In the genomic region with DNA sequence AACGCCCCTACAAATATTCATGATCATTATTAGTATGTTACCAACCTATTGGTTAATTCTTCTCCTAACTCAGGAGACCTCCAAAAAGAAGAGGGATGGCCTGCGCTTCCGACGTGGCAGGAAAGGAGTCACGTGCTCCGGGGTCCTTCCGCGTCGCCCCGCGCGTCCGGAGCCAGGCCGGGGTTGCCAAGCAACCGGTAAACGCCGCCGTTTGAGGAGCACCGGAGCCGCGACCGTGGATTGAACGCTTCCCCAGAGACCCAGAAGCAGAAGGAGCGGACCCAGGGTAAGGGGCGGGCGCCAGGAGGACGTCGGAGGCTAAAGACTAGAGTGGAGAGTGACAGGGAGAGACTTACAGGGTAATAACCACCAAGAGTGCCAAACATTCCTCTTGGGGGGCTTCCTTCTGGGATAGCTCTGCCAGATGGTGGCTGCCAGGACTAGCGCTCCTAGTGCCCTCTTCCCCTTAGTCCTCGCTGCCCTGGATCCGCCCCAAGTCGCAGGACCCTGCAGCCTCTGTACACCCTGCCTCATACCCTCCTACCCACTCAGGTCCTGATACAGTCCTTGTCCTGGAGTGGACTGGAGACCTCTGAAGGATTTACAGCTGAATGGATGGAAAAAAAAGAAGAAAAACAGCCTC, we compare ENCODE assay signal across 12 cellular contexts. TPM values are rescaled to one million over a fixed set of nuclear protein-coding genes. Genes with fewer than 3 reads are reported as not detected.
A peak's percentile ranks its signal among the peaks of the same experiment; 100 is the strongest.
DNase-seq lines count a peak whose midpoint lies in the region; TF ChIP-seq lines count a peak whose summit lies in the region.
"Had no signal": no experiment of that assay in that cellular context is flagged by ENCODE, and none has a peak within 500 bp of the region (broad histone marks: within the 10 kb centered on the region; RNA-seq: fewer than 3 reads in every experiment).

A gene with protein sequence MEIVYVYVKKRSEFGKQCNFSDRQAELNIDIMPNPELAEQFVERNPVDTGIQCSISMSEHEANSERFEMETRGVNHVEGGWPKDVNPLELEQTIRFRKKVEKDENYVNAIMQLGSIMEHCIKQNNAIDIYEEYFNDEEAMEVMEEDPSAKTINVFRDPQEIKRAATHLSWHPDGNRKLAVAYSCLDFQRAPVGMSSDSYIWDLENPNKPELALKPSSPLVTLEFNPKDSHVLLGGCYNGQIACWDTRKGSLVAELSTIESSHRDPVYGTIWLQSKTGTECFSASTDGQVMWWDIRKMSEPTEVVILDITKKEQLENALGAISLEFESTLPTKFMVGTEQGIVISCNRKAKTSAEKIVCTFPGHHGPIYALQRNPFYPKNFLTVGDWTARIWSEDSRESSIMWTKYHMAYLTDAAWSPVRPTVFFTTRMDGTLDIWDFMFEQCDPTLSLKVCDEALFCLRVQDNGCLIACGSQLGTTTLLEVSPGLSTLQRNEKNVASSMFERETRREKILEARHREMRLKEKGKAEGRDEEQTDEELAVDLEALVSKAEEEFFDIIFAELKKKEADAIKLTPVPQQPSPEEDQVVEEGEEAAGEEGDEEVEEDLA (plus strand): TSS at position 175 of the 643 bp plus-strand sequence. CDS start 7,584 bp downstream, outside the sequence.

- H3K4me1 Mint-ChIP-seq in H9: peaks cover 24 to 47% of the 10 kb centered on the region in 2 experiments

- no peaks in the 10 kb centered on the region for H4K20me1 ChIP-seq in H9 (ENCODE audit: control insufficient read depth, insufficient read depth, insufficient read length)

- H3K56ac ChIP-seq in H9 (ENCODE audit: insufficient read length, low read depth, low read length): no peak within 1 kb of the TSS

- peak; percentile 83 for DNase-seq in H9
- DNase-seq in NCI-H524 (lab: John Stamatoyannopoulos, UW): peak; percentile 67 to 85
- DNase-seq in central memory CD4-positive, alpha-beta T cell: peak; percentile 27
- DNase-seq in ovary: peak in 3 of 5 donors; percentile 31 to 57 (median 47)
- DNase-seq in G401 (ENCODE audit: low spot score): no peak
- DNase-seq in inferior parietal cortex (ENCODE audit: extremely low spot score): no peak
- DNase-seq in GM10248 (ENCODE audit: extremely low spot score): no peak
- DNase-seq: activated CD4-positive, CD25-positive, alpha-beta regulatory T cell; IMR-90; occipital lobe had no signal

- H3K36me3 ChIP-seq in ovary: no peaks in the 10 kb centered on the region

- no peak within 1 kb of the TSS for H4K8ac ChIP-seq in H9 (replicated peaks; ENCODE audit: insufficient read length, low read depth, low read length)

- H4K5ac ChIP-seq in H9 (ENCODE audit: insufficient read length, low read depth, low read length): no peak within 1 kb of the TSS

- CTCF ChIA-PET in GM10248 (lab: Yijun Ruan, JAX): interaction anchor here (1.3 to 1.5 kb wide), 2 partner anchors 11 to 27 kb away, joined by 4 read pairs; no protein-coding TSS in a partner anchor

- WGBS in H9 (ENCODE audit: extremely low coverage, insufficient read length, low lambda C conversion rate): no CpG with 5 or more reads among the region's 32 CpGs
- 10 to 17% (median 16%) methylated on average over 29 to 32 of the region's 32 CpGs for WGBS in ovary, 3 donors

- peak within 1 kb of the TSS; percentile 27 for H3K18ac ChIP-seq in H9 (ENCODE audit: insufficient read length, low read depth, low read length)

- H3K27me3 ChIP-seq in H9 (ENCODE audit: insufficient read depth, low read length) (no peaks in the 10 kb centered on the region; the same call in 1 of the 2 replicates), ovary (no peaks in the 10 kb centered on the region)

- no peak for TF ChIP-seq CTCF in H9 (conservative IDR thresholded peaks at IDR 0.05)
- no peak for TF ChIP-seq CTCF in ovary (IDR thresholded peaks at IDR 0.05)
- no peak for TF ChIP-seq CTCF in GM10248 (IDR thresholded peaks at IDR 0.05; ENCODE audit: control extremely low read depth, extremely low read depth, low read depth, missing control alignments)

- H3K4ac ChIP-seq in H9 (ENCODE audit: low read depth, low read length): no peak within 1 kb of the TSS

- H4K91ac ChIP-seq in H9 (ENCODE audit: insufficient read length, low read depth, low read length): no peak within 1 kb of the TSS

- in situ Hi-C loops in G401 (cut with HindIII; ENCODE audit: low sequenced_read_pairs): no loop called here

- no peak within 1 kb of the TSS for H3K14ac ChIP-seq in H9 (ENCODE audit: insufficient read depth, low read length)

- peaks cover 48% of the 10 kb centered on the region for H3K27me3 Mint-ChIP-seq in H9 (ENCODE audit: low read depth)

- no peaks in the 10 kb centered on the region for H3K79me1 ChIP-seq in H9 (ENCODE audit: insufficient read depth, low read depth, low read length, poor library complexity, severe bottlenecking)

- intact Hi-C loops in ovary (cut with DNase I): no loop called here

- H3K4me1 ChIP-seq in H9 (ENCODE audit: insufficient read depth, low read length): no peaks in the 10 kb centered on the region; the same call in 1 of the 2 replicates
- H3K4me1 ChIP-seq in ovary (ENCODE audit: insufficient read depth): peaks cover 15% of the 10 kb centered on the region

- no peak within 1 kb of the TSS for H2BK120ac ChIP-seq in H9 (ENCODE audit: low read depth, low read length, poor library complexity, severe bottlenecking)

- H3K79me2 ChIP-seq in H9 (ENCODE audit: insufficient read depth, low read length): no peaks in the 10 kb centered on the region

- H3K23ac ChIP-seq in H9 (ENCODE audit: insufficient read length, low read depth, low read length): no peak within 1 kb of the TSS

- no peak within 1 kb of the TSS for H2BK20ac ChIP-seq in H9 (ENCODE audit: low read depth, low read length, poor library complexity, severe bottlenecking)

- no peak within 1 kb of the TSS for H2AK5ac ChIP-seq in H9 (ENCODE audit: insufficient read length, low read length)

- H3K4me3 Mint-ChIP-seq in H9: peak within 1 kb of the TSS; percentile 45 to 68

- H3K4me2 ChIP-seq in H9 (ENCODE audit: insufficient read depth, insufficient read length, low read length): peak within 1 kb of the TSS; percentile 65

- H3K9ac ChIP-seq in H9 (ENCODE audit: extremely low read depth, insufficient read length, low read length): no peak within 1 kb of the TSS

- H3K23me2 ChIP-seq in H9 (ENCODE audit: insufficient read length, low read depth, low read length, poor library complexity, severe bottlenecking): peaks cover 4% of the 10 kb centered on the region

- H2BK12ac ChIP-seq in H9 (ENCODE audit: insufficient read length, low read depth, low read length): no peak within 1 kb of the TSS

- H2BK15ac ChIP-seq in H9 (ENCODE audit: low read depth, low read length): no peak within 1 kb of the TSS

- H3K4me3 ChIP-seq in ovary: no peak within 1 kb of the TSS

- H3K27ac ChIP-seq in H9 (ENCODE audit: insufficient read length, low read depth, low read length) (no peak within 1 kb of the TSS), ovary (no peak within 1 kb of the TSS)

- POLR2A ChIA-PET in GM10248 (lab: Yijun Ruan, JAX): no interaction called here

- TF ChIP-seq POLR2A in ovary (IDR thresholded peaks at IDR 0.05): no peak

- H3T11ph ChIP-seq in H9 (ENCODE audit: low read length): no peak within 1 kb of the TSS

- no peaks in the 10 kb centered on the region for H3K36me3 Mint-ChIP-seq in H9 (ENCODE audit: insufficient read depth in 1 of 3, low read depth in 3 of 3)

- peak within 1 kb of the TSS in 1 of 3 experiments; percentile 77; a peak in 1 of 7 replicates for H3K27ac Mint-ChIP-seq in H9

- H2AFZ ChIP-seq in H9 (ENCODE audit: low read length): no peak within 1 kb of the TSS

- no peak for TF ChIP-seq EP300 in ovary (IDR thresholded peaks at IDR 0.05)

- no peaks in the 10 kb centered on the region for H3K9me3 ChIP-seq in H9 (ENCODE audit: control insufficient read depth, low read depth, low read length)
- no peaks in the 10 kb centered on the region for H3K9me3 ChIP-seq in ovary

- no peak within 1 kb of the TSS for H2BK5ac ChIP-seq in H9 (ENCODE audit: insufficient read length, low read length)

- H3K9me3 Mint-ChIP-seq in H9: no peaks in the 10 kb centered on the region

RNA-seq across cellular contexts. Expression of the gene that starts here (rescaled TPM):
- total RNA-seq in H9 (2021): not detected in 2 replicates
- total RNA-seq in ovary: 10 to 100 TPM in 1 of 7 donors, under 1 TPM in 4, not detected in 2; 0.32 to 12.2 (median 0.72) TPM
- polyA plus RNA-seq in ovary: under 1 TPM in 1 of 2 donors, not detected in 1; 0.07 TPM
- total RNA-seq in G401 (2014; rRNA removed; shearing (Covaris generic)): not detected in 2 replicates
- total RNA-seq: IMR-90, occipital lobe, urinary bladder had no signal
- polyA plus RNA-seq: esophagus, IMR-90 had no signal

Comparison
In these comparisons a context has a peak if more than half of its experiments do, and no peak if none do; other contexts are left out.
1. Peak in DNase-seq and H3K4me2 ChIP-seq in H9; RNA of the gene not detected or under 1 TPM.
2. DNase-seq: peak in NCI-H524 (2 of 2), central memory CD4-positive, alpha-beta T cell (single experiment) and ovary (3 of 5); none in G401 (single experiment), inferior parietal cortex (single experiment) and GM10248 (single experiment).